ENCODE assay signal across 11 cellular contexts in the genomic region with DNA sequence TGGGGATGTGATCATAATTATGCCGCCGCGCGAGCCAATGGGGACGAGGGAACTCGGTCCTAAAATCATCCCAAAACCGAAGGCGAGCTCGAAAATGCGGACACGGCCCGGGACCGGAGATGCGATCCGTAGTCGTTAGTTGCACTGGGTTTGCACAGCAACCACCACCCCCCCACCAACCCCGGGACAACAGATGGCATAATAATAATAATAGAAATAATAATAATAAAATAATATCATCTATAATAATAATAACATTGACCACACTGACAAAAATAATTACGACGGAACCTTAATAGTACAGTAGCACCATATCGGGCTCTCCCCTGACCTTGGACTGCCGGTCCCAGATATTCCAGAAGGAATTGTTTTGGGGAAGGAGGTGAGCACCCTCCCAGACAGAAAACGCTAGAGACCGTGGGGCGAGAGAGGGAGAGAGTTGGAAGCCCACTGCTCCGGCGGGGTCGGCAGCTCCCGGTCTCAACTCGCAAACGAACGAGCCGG. TPM values are rescaled to one million over a fixed set of nuclear protein-coding genes. Genes with fewer than 3 reads are reported as not detected.
A peak's percentile ranks its signal among the peaks of the same experiment; 100 is the strongest.
DNase-seq lines count a peak whose midpoint lies in the region; ATAC-seq, FAIRE-seq and TF ChIP-seq lines count a peak whose summit lies in the region.
"Had no signal": no experiment of that assay in that cellular context is flagged by ENCODE, and none has a peak within 500 bp of the region (broad histone marks: within the 10 kb centered on the region; RNA-seq: fewer than 3 reads in every experiment).

No MANE protein-coding gene starts in this region.

- H3K4me1 ChIP-seq in astrocyte (ENCODE audit: insufficient read depth, low read length) (peaks cover 5% of the 10 kb centered on the region), testis (peaks cover 16% of the 10 kb centered on the region)
- peaks cover 10% of the 10 kb centered on the region for H3K4me1 ChIP-seq in effector memory CD4-positive, alpha-beta T cell (ENCODE audit: control insufficient read depth, insufficient read depth, low read length, poor library complexity, severe bottlenecking)

- peak overlapping the region; percentile 60 for H2AFZ ChIP-seq in astrocyte (ENCODE audit: low read depth, low read length)

- H3K4me3 ChIP-seq in astrocyte (ENCODE audit: insufficient read depth, low read depth, low read length) (peak overlapping the region; percentile 49), testis (peak overlapping the region; percentile 52 to 80)
- H3K4me3 ChIP-seq in effector memory CD4-positive, alpha-beta T cell (ENCODE audit: insufficient read depth, low read depth, low read length, poor library complexity, severe bottlenecking) = no peak overlapping the region

- peaks cover 85% of the 10 kb centered on the region for H3K27me3 ChIP-seq in astrocyte (ENCODE audit: insufficient read depth, low read length)
- peaks cover 4% of the 10 kb centered on the region for H3K27me3 ChIP-seq in testis
- H3K27me3 ChIP-seq in effector memory CD4-positive, alpha-beta T cell (replicated peaks; ENCODE audit: control insufficient read depth, insufficient read depth, low read length, poor library complexity, severe bottlenecking) = peaks cover 47% of the 10 kb centered on the region

- no peak for TF ChIP-seq POLR2A in testis (IDR thresholded peaks at IDR 0.05)

- H3K27ac Mint-ChIP-seq in activated naive CD4-positive, alpha-beta T cell treated with anti-CD3 and anti-CD28 coated beads, Interleukin-2, amount 50 U/mL, for 24 hours = no peak overlapping the region
- peak overlapping the region; percentile 95 for H3K27ac Mint-ChIP-seq in astrocyte (ENCODE audit: unreplicated experiment)

- WGBS in testis, 2 donors = 4 to 5% methylated on average over 32 of the region's 32 CpGs

- peak overlapping the region; percentile 45 for H3K4me3 Mint-ChIP-seq in activated naive CD4-positive, alpha-beta T cell treated with anti-CD3 and anti-CD28 coated beads, Interleukin-2, amount 50 U/mL, for 24 hours
- H3K4me3 Mint-ChIP-seq in astrocyte (ENCODE audit: unreplicated experiment) = peak overlapping the region; percentile 45

- intact Hi-C loops in testis (cut with DNase I; ENCODE audit: low total_unique reads) = loop anchor here (10.0 kb wide), 1 partner anchor 503 kb away; a partner anchor contains a TSS

- no peaks in the 10 kb centered on the region for H3K9me3 ChIP-seq in astrocyte (ENCODE audit: insufficient read depth, low read depth, low read length)
- H3K9me3 ChIP-seq in testis = no peaks in the 10 kb centered on the region
- H3K9me3 ChIP-seq in effector memory CD4-positive, alpha-beta T cell (ENCODE audit: control insufficient read depth, low read length) = no peaks in the 10 kb centered on the region
- H3K9me3 ChIP-seq: spleen had no signal

- H4K20me1 ChIP-seq in astrocyte (ENCODE audit: insufficient read depth, low read length) = peaks cover 11% of the 10 kb centered on the region

- H3K9me3 Mint-ChIP-seq in activated naive CD4-positive, alpha-beta T cell treated with anti-CD3 and anti-CD28 coated beads, Interleukin-2, amount 50 U/mL, for 24 hours = no peaks in the 10 kb centered on the region
- peaks cover 9% of the 10 kb centered on the region for H3K9me3 Mint-ChIP-seq in astrocyte (ENCODE audit: unreplicated experiment)

- H3K4me2 ChIP-seq in astrocyte (ENCODE audit: low read length) = peak overlapping the region; percentile 84

- TF ChIP-seq CTCF in astrocyte (IDR thresholded peaks at IDR 0.05; ENCODE audit: insufficient read depth, low read depth, low read length) (no peak), testis (IDR thresholded peaks at IDR 0.05) (no peak)

- peaks cover 17% of the 10 kb centered on the region for H3K79me2 ChIP-seq in astrocyte (ENCODE audit: insufficient read depth, low read length)

- H3K9ac ChIP-seq in astrocyte (ENCODE audit: low read length) = peak overlapping the region; percentile 67

- ATAC-seq in GM21576 (IDR thresholded peaks at IDR 0.05; ENCODE audit: unreplicated experiment) = no peak

- H3K36me3 ChIP-seq in astrocyte (ENCODE audit: insufficient read depth, low read length) (no peaks in the 10 kb centered on the region), testis (ENCODE audit: low read depth, missing control alignments) (no peaks in the 10 kb centered on the region)
- no peaks in the 10 kb centered on the region for H3K36me3 ChIP-seq in effector memory CD4-positive, alpha-beta T cell (ENCODE audit: control insufficient read depth, insufficient read depth, low read length)
- H3K36me3 ChIP-seq: spleen had no signal

- DNase-seq in activated naive CD4-positive, alpha-beta T cell treated with anti-CD3 and anti-CD28 coated beads, Interleukin-2, amount 50 U/mL, for 16 hours = no peak
- DNase-seq in astrocyte (ENCODE audit: low read depth) (no peak), islet precursor cell (peak; percentile 79), testis (peak; percentile 88), inferior parietal cortex (ENCODE audit: extremely low spot score) (no peak)
- DNase-seq in effector memory CD4-positive, alpha-beta T cell = no peak
- DNase-seq: OCI-M1, spleen had no signal

- H3K36me3 Mint-ChIP-seq in activated naive CD4-positive, alpha-beta T cell treated with anti-CD3 and anti-CD28 coated beads, Interleukin-2, amount 50 U/mL, for 24 hours = no peaks in the 10 kb centered on the region
- no peaks in the 10 kb centered on the region for H3K36me3 Mint-ChIP-seq in astrocyte (ENCODE audit: low read depth, unreplicated experiment)

- peaks cover 46% of the 10 kb centered on the region for H3K27me3 Mint-ChIP-seq in activated naive CD4-positive, alpha-beta T cell treated with anti-CD3 and anti-CD28 coated beads, Interleukin-2, amount 50 U/mL, for 24 hours
- H3K27me3 Mint-ChIP-seq in astrocyte (ENCODE audit: low read depth, unreplicated experiment) = peaks cover 69% of the 10 kb centered on the region

- peaks cover 24% of the 10 kb centered on the region for H3K4me1 Mint-ChIP-seq in activated naive CD4-positive, alpha-beta T cell treated with anti-CD3 and anti-CD28 coated beads, Interleukin-2, amount 50 U/mL, for 24 hours
- H3K4me1 Mint-ChIP-seq in astrocyte (ENCODE audit: low read depth, unreplicated experiment) = peaks cover 3% of the 10 kb centered on the region

- H3K27ac ChIP-seq in astrocyte (ENCODE audit: low read depth, low read length) (no peak overlapping the region), testis (peak overlapping the region; percentile 80 to 83)
- H3K27ac ChIP-seq in effector memory CD4-positive, alpha-beta T cell (ENCODE audit: insufficient read depth, low read length, poor library complexity, severe bottlenecking) = no peak overlapping the region
- H3K27ac ChIP-seq: spleen had no signal

- FAIRE-seq in astrocyte (lab: Jason Lieb, UNC) = no peak

RNA-seq across cellular contexts. Expression of a gene that starts 1.1 kb away (rescaled TPM):
- total RNA-seq in astrocyte = not detected in 2 replicates
- total RNA-seq in testis = 1 to 10 TPM; 1.5 to 1.9 TPM
- polyA plus RNA-seq in testis (ENCODE audit: insufficient read depth, low read depth, low replicate concordance) = 6.9 TPM
- total RNA-seq: fibroblast of lung, spleen had no signal
- polyA plus RNA-seq: fibroblast of lung had no signal

Comparison
In these comparisons a context has a peak if more than half of its experiments do, and no peak if none do; other contexts are left out.
1. DNase-seq: peak in islet precursor cell (single experiment) and testis (single experiment); none in activated naive CD4-positive, alpha-beta T cell treated with anti-CD3 and anti-CD28 coated beads, Interleukin-2, amount 50 U/mL, for 16 hours (single experiment), astrocyte (single experiment), inferior parietal cortex (single experiment) and effector memory CD4-positive, alpha-beta T cell (0 of 3).
2. H3K27ac ChIP-seq: peak in testis (2 of 2); none in astrocyte (single experiment) and effector memory CD4-positive, alpha-beta T cell (single experiment).